ENCODE assay signal across 14 cellular contexts in the genomic region with DNA sequence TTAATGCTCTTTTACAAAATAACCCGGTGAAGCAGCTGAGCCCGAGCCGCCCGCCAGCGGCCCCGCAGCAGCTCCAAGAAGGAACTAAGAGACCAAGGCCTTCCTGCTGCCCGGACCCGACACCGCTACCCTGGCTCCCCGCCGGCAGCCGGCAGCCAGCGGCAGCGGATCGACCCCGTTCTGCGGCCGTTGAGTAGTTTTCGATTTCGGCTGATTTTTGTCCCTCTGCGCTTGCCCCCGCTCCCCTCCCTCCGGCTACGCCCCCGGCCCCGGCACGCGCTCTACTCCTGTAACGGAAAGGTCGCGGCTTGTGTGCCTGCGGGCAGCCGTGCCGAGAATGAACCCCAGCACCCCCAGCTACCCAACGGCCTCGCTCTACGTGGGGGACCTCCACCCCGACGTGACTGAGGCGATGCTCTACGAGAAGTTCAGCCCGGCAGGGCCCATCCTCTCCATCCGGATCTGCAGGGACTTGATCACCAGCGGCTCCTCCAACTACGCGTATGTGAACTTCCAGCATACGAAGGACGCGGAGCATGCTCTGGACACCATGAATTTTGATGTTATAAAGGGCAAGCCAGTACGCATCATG. TPM values are rescaled to one million over a fixed set of nuclear protein-coding genes. Genes with fewer than 3 reads are reported as not detected.
DNase-seq lines count a peak whose midpoint lies in the region; ATAC-seq, FAIRE-seq and TF ChIP-seq lines count a peak whose summit lies in the region.
"Had no signal": no experiment of that assay in that cellular context is flagged by ENCODE, and none has a peak within 500 bp of the region (broad histone marks: within the 10 kb centered on the region; RNA-seq: fewer than 3 reads in every experiment).

Gene PABPC3 (plus strand): TSS at position 275 of the 592 bp plus-strand sequence. CDS start 63 bp downstream, at position 338.

- intact Hi-C loops in pancreas (cut with DNase I) = no loop called here

- peak within 1 kb of the TSS; percentile 64 for H3K4me3 Mint-ChIP-seq in activated T-cell treated with anti-CD3 and anti-CD28 coated beads, Interleukin-2, amount 50 U/mL, for 24 hours
- peak within 1 kb of the TSS; percentile 57 for H3K4me3 Mint-ChIP-seq in T-helper 2 cell treated with Interferon-gamma antibody and Interleukin-4, amounts not matched to agents 5 μg/mL and 100 μg/mL, for 36 hours
- peak within 1 kb of the TSS; percentile 35 for H3K4me3 Mint-ChIP-seq in endodermal cell
- H3K4me3 Mint-ChIP-seq: neural progenitor cell had no signal

- WGBS in endodermal cell (ENCODE audit: insufficient coverage in 1 of 2, insufficient read length in 1 of 2), 2 experiments = 94 to 97% methylated on average over 41 to 50 of the region's 50 CpGs
- WGBS in pancreas, 2 donors = 22 to 26% methylated on average over 50 of the region's 50 CpGs

- peaks cover 52% of the 10 kb centered on the region for H3K27me3 Mint-ChIP-seq in activated T-cell treated with anti-CD3 and anti-CD28 coated beads, Interleukin-2, amount 50 U/mL, for 24 hours
- peaks cover 37% of the 10 kb centered on the region for H3K27me3 Mint-ChIP-seq in T-helper 2 cell treated with Interferon-gamma antibody and Interleukin-4, amounts not matched to agents 5 μg/mL and 100 μg/mL, for 36 hours (ENCODE audit: low read depth)
- peaks cover 9% of the 10 kb centered on the region for H3K27me3 Mint-ChIP-seq in endodermal cell (ENCODE audit: insufficient read depth)

- H3K4me1 Mint-ChIP-seq in activated T-cell treated with anti-CD3 and anti-CD28 coated beads, Interleukin-2, amount 50 U/mL, for 24 hours (ENCODE audit: low read depth) = peaks cover 3% of the 10 kb centered on the region
- H3K4me1 Mint-ChIP-seq in T-helper 2 cell treated with Interferon-gamma antibody and Interleukin-4, amounts not matched to agents 5 μg/mL and 100 μg/mL, for 36 hours (ENCODE audit: low read depth) = no peaks in the 10 kb centered on the region
- no peaks in the 10 kb centered on the region for H3K4me1 Mint-ChIP-seq in endodermal cell
- H3K4me1 Mint-ChIP-seq: neural progenitor cell had no signal

- TF ChIP-seq CTCF in endodermal cell (conservative IDR thresholded peaks at IDR 0.05) (no peak), BE2C (IDR thresholded peaks at IDR 0.05; ENCODE audit: low read depth, low read length) (no peak), pancreas (IDR thresholded peaks at IDR 0.05) (no peak)

- H3K27ac ChIP-seq in endodermal cell (ENCODE audit: low read depth, low read length) (no peak within 1 kb of the TSS), pancreas (no peak within 1 kb of the TSS)
- H3K27ac ChIP-seq: C4-2B, foreskin keratinocyte, neural progenitor cell had no signal

- H3K36me3 Mint-ChIP-seq in activated T-cell treated with anti-CD3 and anti-CD28 coated beads, Interleukin-2, amount 50 U/mL, for 24 hours (ENCODE audit: low read depth) = no peaks in the 10 kb centered on the region
- H3K36me3 Mint-ChIP-seq in T-helper 2 cell treated with Interferon-gamma antibody and Interleukin-4, amounts not matched to agents 5 μg/mL and 100 μg/mL, for 36 hours (ENCODE audit: low read depth) = no peaks in the 10 kb centered on the region
- H3K36me3 Mint-ChIP-seq in endodermal cell (ENCODE audit: low read depth) = no peaks in the 10 kb centered on the region
- H3K36me3 Mint-ChIP-seq: neural progenitor cell had no signal

- peak within 1 kb of the TSS; percentile 54 for H3K4me2 ChIP-seq in skeletal muscle satellite cell (ENCODE audit: low read length)
- H3K4me2 ChIP-seq: neural progenitor cell had no signal

- H3K9me3 ChIP-seq in endodermal cell (ENCODE audit: control insufficient read depth, low read length) (no peaks in the 10 kb centered on the region), skeletal muscle satellite cell (replicated peaks; ENCODE audit: low read length) (no peaks in the 10 kb centered on the region), BE2C (no peaks in the 10 kb centered on the region; the same call in 1 of the 2 replicates), pancreas (no peaks in the 10 kb centered on the region)

- peak; percentile 33 for DNase-seq in activated T-cell treated with anti-CD3 and anti-CD28 coated beads, Interleukin-2, amount 50 U/mL, for 24 hours
- no peak for DNase-seq in activated T-cell treated with anti-CD3 and anti-CD28 coated beads, Interleukin-2, amount 50 U/mL, for 1 hour
- DNase-seq in T-helper 2 cell treated with Interferon-gamma antibody and Interleukin-4, amounts not matched to agents 5 μg/mL and 100 μg/mL, for 36 hours (ENCODE audit: low spot score) = no peak
- no peak for DNase-seq in endodermal cell
- DNase-seq in activated effector memory CD4-positive, alpha-beta T cell treated with anti-CD3 and anti-CD28 coated beads, Interleukin-2, amount 50 U/mL, for 16 hours = no peak
- no peak for DNase-seq in BE2C
- no peak for DNase-seq in pancreas
- DNase-seq: foreskin keratinocyte; left cardiac atrium; NCI-H2171 treated with DMSO at 0.1 percent for 48 hours; stimulated activated CD4-positive, alpha-beta T cell treated with anti-CD3 and anti-CD28 coated beads, Interleukin-12 subunit alpha, Interleukin-12 subunit beta, amount 100 ng/mL, for 4 hours had no signal

- no peak for FAIRE-seq in pancreas (lab: Jason Lieb, UNC)

- no peaks in the 10 kb centered on the region for H3K36me3 ChIP-seq in endodermal cell (ENCODE audit: control insufficient read depth, insufficient read depth, low read length)
- H3K36me3 ChIP-seq in skeletal muscle satellite cell (ENCODE audit: insufficient read depth, low read length) = no peaks in the 10 kb centered on the region
- no peaks in the 10 kb centered on the region for H3K36me3 ChIP-seq in BE2C
- no peaks in the 10 kb centered on the region for H3K36me3 ChIP-seq in pancreas
- H3K36me3 ChIP-seq: neural progenitor cell had no signal

- no peaks in the 10 kb centered on the region for H3K9me3 Mint-ChIP-seq in activated T-cell treated with anti-CD3 and anti-CD28 coated beads, Interleukin-2, amount 50 U/mL, for 24 hours
- no peaks in the 10 kb centered on the region for H3K9me3 Mint-ChIP-seq in T-helper 2 cell treated with Interferon-gamma antibody and Interleukin-4, amounts not matched to agents 5 μg/mL and 100 μg/mL, for 36 hours
- no peaks in the 10 kb centered on the region for H3K9me3 Mint-ChIP-seq in endodermal cell
- H3K9me3 Mint-ChIP-seq: neural progenitor cell had no signal

- H3K9ac ChIP-seq in endodermal cell (ENCODE audit: extremely low read depth, low read length, poor library complexity, severe bottlenecking) = no peak within 1 kb of the TSS
- H3K9ac ChIP-seq in skeletal muscle satellite cell (ENCODE audit: low read depth, low read length) = no peak within 1 kb of the TSS
- H3K9ac ChIP-seq: neural progenitor cell had no signal

- no peak within 1 kb of the TSS for H3K4me3 ChIP-seq in endodermal cell (ENCODE audit: low read length)
- no peak within 1 kb of the TSS for H3K4me3 ChIP-seq in skeletal muscle satellite cell (ENCODE audit: low read length)
- H3K4me3 ChIP-seq in BE2C (ENCODE audit: low read depth, low read length) = no peak within 1 kb of the TSS
- peak within 1 kb of the TSS in 1 of 4 donors; percentile 17 for H3K4me3 ChIP-seq in pancreas
- H3K4me3 ChIP-seq: neural progenitor cell had no signal

- no peaks in the 10 kb centered on the region for H3K27me3 ChIP-seq in endodermal cell (ENCODE audit: control insufficient read depth, insufficient read depth, low read length, poor library complexity, severe bottlenecking)
- peaks cover 24% of the 10 kb centered on the region for H3K27me3 ChIP-seq in skeletal muscle satellite cell (ENCODE audit: control insufficient read depth, insufficient read depth, low read length)
- peaks cover 3% of the 10 kb centered on the region for H3K27me3 ChIP-seq in BE2C
- peaks cover 0 to 7% (median 0%) of the 10 kb centered on the region in 4 donors for H3K27me3 ChIP-seq in pancreas
- H3K27me3 ChIP-seq: neural progenitor cell had no signal

- no peak within 1 kb of the TSS for H3K27ac Mint-ChIP-seq in activated T-cell treated with anti-CD3 and anti-CD28 coated beads, Interleukin-2, amount 50 U/mL, for 24 hours
- H3K27ac Mint-ChIP-seq in T-helper 2 cell treated with Interferon-gamma antibody and Interleukin-4, amounts not matched to agents 5 μg/mL and 100 μg/mL, for 36 hours = no peak within 1 kb of the TSS
- H3K27ac Mint-ChIP-seq in endodermal cell = no peak within 1 kb of the TSS
- H3K27ac Mint-ChIP-seq: neural progenitor cell had no signal

- no peak for ATAC-seq in pancreas
- ATAC-seq: foreskin keratinocyte, left cardiac atrium had no signal

- no peaks in the 10 kb centered on the region for H3K4me1 ChIP-seq in endodermal cell (ENCODE audit: control insufficient read depth, insufficient read depth, low read length)
- H3K4me1 ChIP-seq in skeletal muscle satellite cell (ENCODE audit: control insufficient read depth, insufficient read depth, low read length) = no peaks in the 10 kb centered on the region
- H3K4me1 ChIP-seq in BE2C = no peaks in the 10 kb centered on the region
- no peaks in the 10 kb centered on the region for H3K4me1 ChIP-seq in pancreas
- H3K4me1 ChIP-seq: foreskin keratinocyte, neural progenitor cell had no signal

RNA-seq across cellular contexts. Expression of gene PABPC3, which starts in this region (rescaled TPM):
- total RNA-seq in endodermal cell (under 1 TPM; 0.15 to 0.35 TPM), pancreas (under 1 TPM in 5 of 6 donors, not detected in 1; 0.06 to 0.29 (median 0.19) TPM)
- 0.39 TPM for polyA plus RNA-seq in endodermal cell (2013, experiment 1 of 2)
- polyA plus RNA-seq in endodermal cell (2013, experiment 2 of 2) = 0.17 TPM
- 0.22 and 0.25 TPM in 2 replicates for total RNA-seq in skeletal muscle satellite cell (2012; rRNA removed)
- 0.63 TPM for polyA plus RNA-seq in BE2C (2012; ENCODE audit: insufficient read depth, insufficient read length, low read depth)
- under 1 TPM in 1 of 2 donors, not detected in 1; 0.07 TPM for polyA plus RNA-seq in pancreas
